In genomic region chr2:219829968-219830738, GRCh38 we compare ENCODE assay signal across 19 cellular contexts.
"Had no signal": no experiment of that assay in that cellular context is flagged by ENCODE, and none has a peak within 500 bp of the region (broad histone marks: within the 10 kb centered on the region; RNA-seq: fewer than 3 reads in every experiment).

No MANE protein-coding gene starts in this region.

- H3K36me3 Mint-ChIP-seq: immature natural killer cell, memory B cell, mesothelial cell of epicardium, natural killer cell had no signal

- H3K4me3 Mint-ChIP-seq: immature natural killer cell, memory B cell, mesothelial cell of epicardium, natural killer cell had no signal

- H3K27me3 ChIP-seq: esophagus squamous epithelium, foreskin keratinocyte, sigmoid colon, transverse colon had no signal

- H3K4me1 Mint-ChIP-seq: immature natural killer cell, natural killer cell had no signal

- H3K4me1 ChIP-seq: esophagus squamous epithelium, foreskin keratinocyte, left ventricle myocardium inferior, lower lobe of right lung, sigmoid colon, stomach, transverse colon had no signal

- H3K9me3 ChIP-seq: esophagus squamous epithelium, left ventricle myocardium inferior, lower lobe of right lung, sigmoid colon, stomach, thoracic aorta, transverse colon had no signal

- H3K4me3 ChIP-seq: esophagus squamous epithelium, left ventricle myocardium inferior, lower lobe of right lung, sigmoid colon, skin epidermis, stomach, thoracic aorta, transverse colon had no signal

- H3K27ac Mint-ChIP-seq: immature natural killer cell, memory B cell, mesothelial cell of epicardium, natural killer cell had no signal

- DNase-seq: effector memory CD4-positive, alpha-beta T cell; esophagus squamous epithelium; foreskin keratinocyte; immature natural killer cell; left cardiac atrium; left ventricle myocardium inferior; lower lobe of right lung; natural killer cell; sigmoid colon; stimulated activated CD4-positive, alpha-beta T cell treated with anti-CD3 and anti-CD28 coated beads, Interleukin-12 subunit alpha, Interleukin-12 subunit beta, amount 100 ng/mL, for 4 hours; stimulated activated naive CD4-positive, alpha-beta T cell; stomach; substantia nigra; transverse colon had no signal

- H3K27ac ChIP-seq: epithelial cell of prostate, esophagus squamous epithelium, foreskin keratinocyte, left ventricle myocardium inferior, lower lobe of right lung, sigmoid colon, skin epidermis, stomach, thoracic aorta, transverse colon had no signal

- H3K36me3 ChIP-seq: esophagus squamous epithelium, left ventricle myocardium inferior, lower lobe of right lung, sigmoid colon, stomach, thoracic aorta, transverse colon had no signal
